In the genomic region with DNA sequence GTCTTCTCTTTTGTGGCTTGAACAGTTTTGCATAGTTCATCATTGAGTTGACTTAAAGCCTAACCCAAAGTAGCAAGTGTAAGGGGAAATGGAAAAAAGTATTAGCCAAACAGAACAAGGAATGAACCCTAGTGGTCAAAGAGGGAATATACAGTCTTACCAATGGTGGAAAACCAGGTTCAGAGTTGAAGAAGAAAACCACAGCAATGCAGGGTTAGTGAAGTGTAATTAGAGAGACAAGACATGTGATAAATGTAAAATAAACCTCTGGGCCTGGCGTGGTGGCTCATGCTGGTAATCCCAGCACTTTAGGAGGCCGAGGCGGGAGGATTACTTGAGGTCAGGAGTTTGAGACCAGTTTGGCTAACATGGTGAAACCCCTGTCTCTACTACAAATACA, we compare ENCODE assay signal across 8 cellular contexts. TPM values are rescaled to one million over a fixed set of nuclear protein-coding genes. Genes with fewer than 3 reads are reported as not detected.
DNase-seq lines count a peak whose midpoint lies in the region; ATAC-seq and TF ChIP-seq lines count a peak whose summit lies in the region.

No MANE protein-coding gene starts in this region.

- H3K27ac ChIP-seq in MM.1S (ENCODE audit: low read length) (no peak overlapping the region), colonic mucosa (no peak overlapping the region), skeletal muscle tissue (ENCODE audit: low read depth, low read length) (peak overlapping the region; percentile 97)

- H3F3A ChIP-seq in MM.1S (ENCODE audit: insufficient read depth, low read length): no peaks in the 10 kb centered on the region

- H3K36me3 ChIP-seq in MM.1S (replicated peaks; ENCODE audit: insufficient read depth, low read length): no peaks in the 10 kb centered on the region
- no peaks in the 10 kb centered on the region for H3K36me3 ChIP-seq in colonic mucosa
- H3K36me3 ChIP-seq in skeletal muscle tissue (ENCODE audit: control insufficient read depth in 3 of 3, insufficient read depth in 3 of 3, low read length in 3 of 3): peaks cover 32 to 54% (median 43%) of the 10 kb centered on the region in 3 donors

- H2AFZ ChIP-seq in MM.1S (ENCODE audit: low read length): no peak overlapping the region

- no peaks in the 10 kb centered on the region for H3K9me2 ChIP-seq in MM.1S (replicated peaks; ENCODE audit: insufficient read depth, low read length)

- H3K27me3 ChIP-seq in MM.1S (replicated peaks; ENCODE audit: insufficient read depth, low read length) (no peaks in the 10 kb centered on the region), colonic mucosa (no peaks in the 10 kb centered on the region), skeletal muscle tissue (ENCODE audit: control insufficient read depth in 3 of 3, insufficient read depth in 3 of 3, low read length in 3 of 3) (no peaks in the 10 kb centered on the region)

- ATAC-seq in GM21526 (IDR thresholded peaks at IDR 0.05; ENCODE audit: low FRiP score, unreplicated experiment) (peak; percentile 76), GM18907 (IDR thresholded peaks at IDR 0.05; ENCODE audit: unreplicated experiment) (no peak)

- no peaks in the 10 kb centered on the region for H4K20me1 ChIP-seq in MM.1S (ENCODE audit: insufficient read depth, low read length)

- H3K4me2 ChIP-seq in MM.1S (ENCODE audit: low read depth, low read length): no peak overlapping the region

- TF ChIP-seq CTCF in MM.1S (IDR thresholded peaks at IDR 0.05; ENCODE audit: low read length): peak; percentile 61
- peak; percentile 50 for TF ChIP-seq CTCF in colonic mucosa (IDR thresholded peaks at IDR 0.05)

- no peaks in the 10 kb centered on the region for H3K9me3 ChIP-seq in MM.1S (replicated peaks; ENCODE audit: insufficient read depth, low read length)
- no peaks in the 10 kb centered on the region for H3K9me3 ChIP-seq in colonic mucosa
- H3K9me3 ChIP-seq in skeletal muscle tissue (ENCODE audit: control insufficient read depth in 3 of 3, low read length in 3 of 3): no peaks in the 10 kb centered on the region

- no peak overlapping the region for H3K9ac ChIP-seq in MM.1S (ENCODE audit: low read length)
- no peak overlapping the region for H3K9ac ChIP-seq in colonic mucosa (ENCODE audit: low read depth in 2 of 2, low read length in 2 of 2)
- H3K9ac ChIP-seq in skeletal muscle tissue (ENCODE audit: low read depth in 1 of 3, low read length in 3 of 3): peak overlapping the region; percentile 85 to 97 (median 95)

- no peaks in the 10 kb centered on the region for H3K79me2 ChIP-seq in MM.1S (ENCODE audit: low read length)

- no peak overlapping the region for H3K4me3 ChIP-seq in MM.1S (ENCODE audit: low read length)
- H3K4me3 ChIP-seq in colonic mucosa: no peak overlapping the region
- H3K4me3 ChIP-seq in skeletal muscle tissue (ENCODE audit: low read length in 3 of 3): peak overlapping the region; percentile 81 to 92 (median 84)

- intact Hi-C loops in colonic mucosa (cut with DNase I): no loop called here

- peaks cover 13% of the 10 kb centered on the region; the same call in 1 of the 2 replicates for H3K4me1 ChIP-seq in MM.1S (ENCODE audit: low read length)
- H3K4me1 ChIP-seq in colonic mucosa: no peaks in the 10 kb centered on the region
- H3K4me1 ChIP-seq in skeletal muscle tissue (ENCODE audit: control insufficient read depth in 3 of 3, insufficient read depth in 3 of 3, low read length in 3 of 3): peaks cover 13 to 24% (median 16%) of the 10 kb centered on the region in 3 donors

- DNase-seq in COLO829 (ENCODE audit: low spot score) (peak; percentile 57), MM.1S (no peak), colonic mucosa (no peak), C1 segment of cervical spinal cord (lab: John Stamatoyannopoulos, UW) (no peak)
- DNase-seq in stimulated activated CD4-positive, alpha-beta T cell treated with anti-CD3 and anti-CD28 coated beads, Interleukin-1b, Interleukin-23, amount 100 ng/mL, for 48 hours: no peak

RNA-seq across cellular contexts. Expression of gene TTN, which starts 2.4 kb away (rescaled TPM):
- total RNA-seq in colonic mucosa (1 to 10 TPM in 1 of 2 donors, under 1 TPM in 1; 0.99 to 1.8 TPM), skeletal muscle tissue (2,245 TPM)

Comparison
In these comparisons a context has a peak if more than half of its experiments do, and no peak if none do; other contexts are left out.
1. H3K4me3 ChIP-seq: peak in skeletal muscle tissue (3 of 3); none in MM.1S (single experiment) and colonic mucosa (single experiment).
2. H3K9ac ChIP-seq: peak in skeletal muscle tissue (3 of 3); none in MM.1S (single experiment) and colonic mucosa (0 of 2).
3. RNA of gene TTN, which starts 2.4 kb away (total RNA-seq): 2,245 TPM in skeletal muscle tissue (single experiment); 0.99 to 1.8 TPM in colonic mucosa; every median in the first group is over 100 times any median in the second.